17 cellular contexts compared by ENCODE assay signal in genomic region chr4:71570492-71570891, GRCh38.
DNase-seq lines count a peak whose midpoint lies in the region; ATAC-seq and TF ChIP-seq lines count a peak whose summit lies in the region.
"Had no signal": no experiment of that assay in that cellular context is flagged by ENCODE, and none has a peak within 500 bp of the region (broad histone marks: within the 10 kb centered on the region; RNA-seq: fewer than 3 reads in every experiment).

No MANE protein-coding gene starts in this region.

- in situ Hi-C loops in IMR-90 (cut with MboI; ENCODE audit: low sequenced_read_pairs): loop anchor here (25.0 kb wide), 3 partner anchors 533 to 933 kb away; partner anchors contain the start of gene ENAM

- no peak for TF ChIP-seq RAD21 in IMR-90 (IDR thresholded peaks at IDR 0.05; ENCODE audit: low read length)

- WGBS in IMR-90 (ENCODE audit: extremely low coverage in 2 of 2, insufficient read length in 1 of 2), 2 experiments: no CpG with 5 or more reads among the region's 3 CpGs

- H2BK120ac ChIP-seq in IMR-90 (ENCODE audit: low read depth, low read length): no peak overlapping the region

- H3K4me2 ChIP-seq in IMR-90 (ENCODE audit: low read depth, low read length) (no peak overlapping the region), osteoblast (ENCODE audit: insufficient read depth, low read length) (no peak overlapping the region)
- H3K4me2 ChIP-seq: PC-9 had no signal

- H4K20me1 ChIP-seq in IMR-90 (ENCODE audit: insufficient read depth, low read length) (no peaks in the 10 kb centered on the region), osteoblast (ENCODE audit: insufficient read depth, low read length) (no peaks in the 10 kb centered on the region)

- no peak overlapping the region for H3K23ac ChIP-seq in IMR-90 (ENCODE audit: low read depth, low read length)

- no peak overlapping the region for H3K4me3 ChIP-seq in IMR-90 (ENCODE audit: insufficient read depth, low read depth, low read length)
- H3K4me3 ChIP-seq in fibroblast of villous mesenchyme (ENCODE audit: low read depth, low read length): no peak overlapping the region
- no peak overlapping the region for H3K4me3 ChIP-seq in osteoblast (ENCODE audit: insufficient read depth, low read length)
- H3K4me3 ChIP-seq: GM12878, PC-9 had no signal

- dilution Hi-C loops in IMR-90 (cut with HindIII; ENCODE audit: low sequenced_read_pairs, unreplicated experiment): no loop called here

- no peak overlapping the region for H4K5ac ChIP-seq in IMR-90 (ENCODE audit: low read depth, low read length)

- TF ChIP-seq CTCF in IMR-90 (conservative IDR thresholded peaks at IDR 0.05; ENCODE audit: low read depth, low read length): no peak
- TF ChIP-seq CTCF in fibroblast of villous mesenchyme (IDR thresholded peaks at IDR 0.05; ENCODE audit: insufficient read depth, low read depth, low read length): no peak
- no peak for TF ChIP-seq CTCF in osteoblast (IDR thresholded peaks at IDR 0.05; ENCODE audit: extremely low read depth, low read depth, low read length)

- H2AFZ ChIP-seq in IMR-90 (replicated peaks; ENCODE audit: low read length, poor library complexity) (no peak overlapping the region), osteoblast (ENCODE audit: low read length) (no peak overlapping the region)
- H2AFZ ChIP-seq: PC-9 had no signal

- H2AK5ac ChIP-seq in IMR-90 (ENCODE audit: low read depth, low read length): no peak overlapping the region

- H3K56ac ChIP-seq in IMR-90 (ENCODE audit: extremely low read depth, insufficient read depth, low read length): no peak overlapping the region

- no peak overlapping the region for H3K9ac ChIP-seq in IMR-90 (ENCODE audit: low read depth, low read length)

- H3K36me3 ChIP-seq in IMR-90 (ENCODE audit: control insufficient read depth, insufficient read depth, low read length): peaks cover 14% of the 10 kb centered on the region
- H3K36me3 ChIP-seq in osteoblast (ENCODE audit: insufficient read depth, low read length): peaks cover 22% of the 10 kb centered on the region

- no peaks in the 10 kb centered on the region for H3K79me1 ChIP-seq in IMR-90 (ENCODE audit: low read depth in 1 of 2, low read length in 2 of 2)

- intact Hi-C loops in IMR-90 (cut with micrococcal nuclease): no loop called here

- no peak for TF ChIP-seq POLR2A in IMR-90 (IDR thresholded peaks at IDR 0.05; ENCODE audit: low read depth, low read length)

- H3K27me3 ChIP-seq in IMR-90 (ENCODE audit: control insufficient read depth, insufficient read depth, low read length) (no peaks in the 10 kb centered on the region), osteoblast (ENCODE audit: insufficient read depth, low read length) (no peaks in the 10 kb centered on the region)

- no peak overlapping the region for H3K27ac ChIP-seq in IMR-90 (ENCODE audit: insufficient read depth, low read length)
- peak overlapping the region; percentile 57 for H3K27ac ChIP-seq in osteoblast (ENCODE audit: low read depth, low read length)
- H3K27ac ChIP-seq: PC-9 had no signal

- H2BK20ac ChIP-seq in IMR-90 (ENCODE audit: low read depth, low read length): no peak overlapping the region

- DNase-seq in IMR-90: peak; percentile 17
- peak; percentile 89 for DNase-seq in amniotic epithelial cell (ENCODE audit: low read depth)
- peak; percentile 44 for DNase-seq in fibroblast of villous mesenchyme (ENCODE audit: low read depth)
- no peak for DNase-seq in osteoblast (ENCODE audit: insufficient read length, low spot score, missing footprints)
- no peak for DNase-seq in activated CD4-positive, CD25-positive, alpha-beta regulatory T cell treated with anti-CD3 and anti-CD28 coated beads, Interleukin-2, amount 50 U/mL, for 72 hours
- DNase-seq in activated CD8-positive, alpha-beta memory T cell treated with anti-CD3 and anti-CD28 coated beads for 24 hours: no peak
- no peak for DNase-seq in activated naive CD4-positive, alpha-beta T cell treated with Interleukin-2 at 50 U/mL for 16 hours
- DNase-seq: CD8-positive, alpha-beta T cell; DMS 273 treated with DMSO at 0.1 percent for 48 hours; GOT3; KG1; NCI-H1092; NCI-H1694 treated with DMSO at 0.1 percent for 48 hours; NCI-H69; PC-9 had no signal

- no peaks in the 10 kb centered on the region for H3K79me2 ChIP-seq in osteoblast (ENCODE audit: insufficient read depth, low read length)

- H4K8ac ChIP-seq in IMR-90 (ENCODE audit: low read depth in 2 of 2, low read length in 2 of 2): no peak overlapping the region

- BruUV-seq in IMR-90 (replicated peaks; lab: Mats Ljungman, UMichigan): no TSS peak

- H2BK15ac ChIP-seq in IMR-90 (ENCODE audit: low read depth, low read length): no peak overlapping the region

- no peak overlapping the region for H2AK9ac ChIP-seq in IMR-90 (replicated peaks; ENCODE audit: low read depth, low read length, poor library complexity)

- H3K18ac ChIP-seq in IMR-90 (ENCODE audit: low read depth, low read length): no peak overlapping the region

- H4K91ac ChIP-seq in IMR-90 (ENCODE audit: insufficient read depth, low read depth, low read length): no peak overlapping the region

- H3K4me1 ChIP-seq in IMR-90 (ENCODE audit: control insufficient read depth, insufficient read depth, low read length): peaks cover 2% of the 10 kb centered on the region; the same call in 1 of the 2 replicates
- no peaks in the 10 kb centered on the region for H3K4me1 ChIP-seq in osteoblast (ENCODE audit: insufficient read depth, low read length)

- H3K4ac ChIP-seq in IMR-90 (ENCODE audit: low read depth, low read length): no peak overlapping the region

- POLR2A ChIA-PET in IMR-90 (lab: Charles Lee; ENCODE audit: unreplicated experiment): no interaction called here

- H3K9me3 ChIP-seq in IMR-90 (ENCODE audit: control insufficient read depth, insufficient read depth, low read length): no peaks in the 10 kb centered on the region
- H3K9me3 ChIP-seq in osteoblast (ENCODE audit: low read depth, low read length): no peaks in the 10 kb centered on the region

- no peak for ATAC-seq in IMR-90 (ENCODE audit: low read depth)
- ATAC-seq in SK-N-SH treated with all-trans-retinoic acid at 6 μM for 48 hours: no peak
- ATAC-seq: CD8-positive, alpha-beta T cell; GM12878 had no signal

- H3K14ac ChIP-seq in IMR-90 (replicated peaks; ENCODE audit: low read depth, low read length): no peak overlapping the region

- H2BK5ac ChIP-seq in IMR-90 (ENCODE audit: low read depth, low read length, poor library complexity, severe bottlenecking): no peak overlapping the region

- no peaks in the 10 kb centered on the region; the same call in 1 of the 2 replicates for H3K9me1 ChIP-seq in IMR-90 (ENCODE audit: insufficient read depth, low read length)

- CTCF ChIA-PET in IMR-90 (lab: Yijun Ruan, JAX): no interaction called here

TF ChIP-seq in IMR-90, 13 proteins besides CTCF, POLR2A, EP300 and RAD21:
- TF ChIP-seq USF2 (IDR thresholded peaks at IDR 0.05; ENCODE audit: low read depth, low read length) (no peak), FOS (IDR thresholded peaks at IDR 0.05; ENCODE audit: low read depth, low read length) (no peak), MAFK (IDR thresholded peaks at IDR 0.05; ENCODE audit: low read depth, low read length) (no peak), RCOR1 (IDR thresholded peaks at IDR 0.05; ENCODE audit: insufficient replicate concordance, low read length) (no peak), MAZ (IDR thresholded peaks at IDR 0.05; ENCODE audit: borderline replicate concordance, low read depth, low read length) (no peak), SMC3 (IDR thresholded peaks at IDR 0.05; ENCODE audit: low read depth, low read length) (no peak), BHLHE40 (IDR thresholded peaks at IDR 0.05; ENCODE audit: low read depth, low read length) (no peak), RFX5 (IDR thresholded peaks at IDR 0.05; ENCODE audit: low read depth, low read length) (no peak), CEBPB (IDR thresholded peaks at IDR 0.05; ENCODE audit: low read depth, low read length) (no peak)

TF ChIP-seq in SK-N-SH treated with all-trans-retinoic acid at 6 μM for 48 hours, 23 proteins besides CTCF, POLR2A, EP300 and RAD21:
- TF ChIP-seq ZFP30 (CRISPR knock-in tag; IDR thresholded peaks at IDR 0.05): no peak

Comparison
In these comparisons a context has a peak if more than half of its experiments do, and no peak if none do; other contexts are left out.
1. DNase-seq: peak in IMR-90 (single experiment), amniotic epithelial cell (single experiment) and fibroblast of villous mesenchyme (single experiment); none in osteoblast (single experiment), activated CD4-positive, CD25-positive, alpha-beta regulatory T cell treated with anti-CD3 and anti-CD28 coated beads, Interleukin-2, amount 50 U/mL, for 72 hours (single experiment), activated CD8-positive, alpha-beta memory T cell treated with anti-CD3 and anti-CD28 coated beads for 24 hours (single experiment) and activated naive CD4-positive, alpha-beta T cell treated with Interleukin-2 at 50 U/mL for 16 hours (single experiment).